ENCODE assay signal across 18 cellular contexts in genomic region chr6:157203764-157204163, GRCh38.
DNase-seq lines count a peak whose midpoint lies in the region; ATAC-seq and TF ChIP-seq lines count a peak whose summit lies in the region.
"Had no signal": no experiment of that assay in that cellular context is flagged by ENCODE, and none has a peak within 500 bp of the region (broad histone marks: within the 10 kb centered on the region; RNA-seq: fewer than 3 reads in every experiment).

No MANE protein-coding gene starts in this region.

- H3K4me3 ChIP-seq in endocrine pancreas (ENCODE audit: control insufficient read depth, insufficient read depth, low read length), result peak overlapping the region; percentile 66
- no peak overlapping the region for H3K4me3 ChIP-seq in mammary epithelial cell (replicated peaks in 1 of 3; ENCODE audit: insufficient read depth in 1 of 3, low read depth in 2 of 3, low read length in 3 of 3)
- H3K4me3 ChIP-seq: breast epithelium, lower lobe of right lung had no signal

- DNase-seq in left lobe of liver (ENCODE audit: low spot score) (no peak), mammary epithelial cell (no peak), NCI-H146 (lab: John Stamatoyannopoulos, UW) (no peak), COR-L47 (lab: John Stamatoyannopoulos, UW) (no peak)
- DNase-seq: activated CD4-positive, alpha-beta T cell treated with anti-CD3 and anti-CD28 coated beads for 36 hours; activated naive CD8-positive, alpha-beta T cell treated with anti-CD3 and anti-CD28 coated beads, Interleukin-2, amount 50 U/mL, for 24 hours; CD4-positive, alpha-beta T cell; cortex of kidney; HFFc6; Karpas-422; lower lobe of right lung; NCI-H1048 had no signal

- CTCF ChIA-PET in mammary epithelial cell (lab: Charles Lee; ENCODE audit: low non-redundant PET), result interaction anchor here (0.6 kb wide), 1 partner anchor 25 kb away, joined by 3 read pairs; no protein-coding TSS in a partner anchor

- H3K9me3 ChIP-seq in endocrine pancreas (ENCODE audit: control insufficient read depth, low read length), result no peaks in the 10 kb centered on the region
- no peaks in the 10 kb centered on the region for H3K9me3 ChIP-seq in mammary epithelial cell (replicated peaks; ENCODE audit: insufficient read depth, low read length)
- H3K9me3 ChIP-seq: breast epithelium, lower lobe of right lung, neutrophil had no signal

- H3K4me1 ChIP-seq in endocrine pancreas (ENCODE audit: control insufficient read depth, insufficient read depth, low read length) (peaks cover 3% of the 10 kb centered on the region), mammary epithelial cell (ENCODE audit: insufficient read depth, low read length) (peaks cover 6% of the 10 kb centered on the region)
- H3K4me1 ChIP-seq: breast epithelium had no signal

- no peak overlapping the region for H2AFZ ChIP-seq in mammary epithelial cell (ENCODE audit: low read depth, low read length)

- H3K27me3 ChIP-seq in endocrine pancreas (ENCODE audit: control insufficient read depth, insufficient read depth, low read length) (no peaks in the 10 kb centered on the region), mammary epithelial cell (ENCODE audit: insufficient read depth, low read length) (no peaks in the 10 kb centered on the region)
- H3K27me3 ChIP-seq: breast epithelium, neutrophil had no signal

- ATAC-seq in GM19023 (IDR thresholded peaks at IDR 0.05; ENCODE audit: unreplicated experiment), result peak; percentile 36
- ATAC-seq in GM21576 (IDR thresholded peaks at IDR 0.05; ENCODE audit: unreplicated experiment), result peak; percentile 17
- ATAC-seq in HG03342 (IDR thresholded peaks at IDR 0.05; ENCODE audit: unreplicated experiment), result peak; percentile 30
- ATAC-seq in left lobe of liver, result no peak
- ATAC-seq: activated CD4-positive, alpha-beta T cell treated with anti-CD3 and anti-CD28 coated beads for 36 hours; activated naive CD8-positive, alpha-beta T cell treated with anti-CD3 and anti-CD28 coated beads, Interleukin-2, amount 50 U/mL, for 24 hours had no signal

- H3K36me3 ChIP-seq in endocrine pancreas (ENCODE audit: control insufficient read depth, insufficient read depth, low read length) (peaks cover 3% of the 10 kb centered on the region), mammary epithelial cell (ENCODE audit: insufficient read depth, low read length) (peaks cover 6% of the 10 kb centered on the region)

- H4K20me1 ChIP-seq in mammary epithelial cell (ENCODE audit: insufficient read depth, low read length), result no peaks in the 10 kb centered on the region

- intact Hi-C loops in mammary epithelial cell (cut with micrococcal nuclease), result no loop called here

- H3K27ac ChIP-seq in mammary epithelial cell (ENCODE audit: insufficient read depth, low read depth, low read length), result no peak overlapping the region
- H3K27ac ChIP-seq: breast epithelium, lower lobe of right lung, neutrophil had no signal

- in situ Hi-C loops in mammary epithelial cell (cut with MboI; ENCODE audit: low sequenced_read_pairs in 2 of 2), result no loop called here

- WGBS in mammary epithelial cell (ENCODE audit: low coverage, missing lambda C conversion rate), result over 99% methylated on average over 6 of the region's 6 CpGs

- no peaks in the 10 kb centered on the region for H3K79me2 ChIP-seq in mammary epithelial cell (ENCODE audit: insufficient read depth, low read length)

- dilution Hi-C loops in mammary epithelial cell (cut with HindIII; ENCODE audit: low sequenced_read_pairs), result no loop called here

- H3K4me2 ChIP-seq in mammary epithelial cell (ENCODE audit: insufficient read depth, low read depth, low read length), result no peak overlapping the region

- H3K9ac ChIP-seq in endocrine pancreas (ENCODE audit: control insufficient read depth, insufficient read depth, low read length) (no peak overlapping the region), mammary epithelial cell (ENCODE audit: insufficient read depth, low read length) (no peak overlapping the region)

- BruUV-seq in mammary epithelial cell (replicated peaks; lab: Mats Ljungman, UMichigan), result no TSS peak

- no peak for TF ChIP-seq CTCF in mammary epithelial cell (conservative IDR thresholded peaks at IDR 0.05 in 1 of 2, IDR thresholded peaks at IDR 0.05 in 1 of 2; ENCODE audit: extremely low read depth in 1 of 2, insufficient read depth in 1 of 2, low read depth in 1 of 2, low read length in 2 of 2)
